Comparison of ENCODE assay signal across 27 cellular contexts in the genomic region with DNA sequence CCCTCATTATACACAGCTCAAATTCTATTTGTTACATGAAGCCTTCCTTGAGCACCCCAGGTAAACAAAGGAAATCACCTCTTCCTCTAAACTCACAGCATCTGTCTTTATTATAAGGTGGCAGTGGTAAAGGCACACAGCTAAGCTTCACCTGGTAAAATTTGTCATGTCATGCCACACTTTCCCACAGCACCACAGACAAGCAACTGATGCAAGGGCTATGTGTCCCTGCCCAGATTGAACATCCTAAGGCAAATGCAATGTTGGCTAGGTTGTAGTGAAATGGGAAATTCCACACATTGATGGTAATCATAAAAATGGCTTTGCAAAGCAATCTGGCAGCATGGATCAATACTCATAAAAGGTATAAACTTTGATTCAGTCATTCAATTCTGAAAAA.
"Had no signal": no experiment of that assay in that cellular context is flagged by ENCODE, and none has a peak within 500 bp of the region (broad histone marks: within the 10 kb centered on the region; RNA-seq: fewer than 3 reads in every experiment).

No MANE protein-coding gene starts in this region.

- H3K27me3 Mint-ChIP-seq: memory B cell; naive B cell; natural killer cell treated with Interleukin-12 subunit alpha and Interleukin-12 subunit beta and Interleukin-15 and Interleukin-18, amount 100 ng/mL, for 72 hours; progenitor cell of endocrine pancreas had no signal

- H3K4me3 ChIP-seq: dorsolateral prefrontal cortex, gastrocnemius medialis, lung, mucosa of descending colon, sigmoid colon, testis, tibial artery, upper lobe of left lung had no signal

- H3K9me3 ChIP-seq: gastrocnemius medialis, mucosa of descending colon, sigmoid colon, testis, tibial artery, upper lobe of left lung had no signal

- H3K27me3 ChIP-seq: dorsolateral prefrontal cortex, gastrocnemius medialis, sigmoid colon, testis, tibial artery, upper lobe of left lung had no signal

- H3K36me3 Mint-ChIP-seq: mesothelial cell of epicardium; natural killer cell treated with Interleukin-12 subunit alpha and Interleukin-12 subunit beta and Interleukin-15 and Interleukin-18, amount 100 ng/mL, for 72 hours had no signal

- H3K27ac ChIP-seq: dorsolateral prefrontal cortex, epithelial cell of prostate, gastrocnemius medialis, parathyroid adenoma, sigmoid colon, testis, tibial artery, upper lobe of left lung had no signal

- H3K36me3 ChIP-seq: gastrocnemius medialis, sigmoid colon, tibial artery, upper lobe of left lung had no signal

- H3K4me3 Mint-ChIP-seq: memory B cell; mesothelial cell of epicardium; naive B cell; natural killer cell treated with Interleukin-12 subunit alpha and Interleukin-12 subunit beta and Interleukin-15 and Interleukin-18, amount 100 ng/mL, for 72 hours; neural crest cell; stimulated activated effector memory CD8-positive, alpha-beta T cell treated with anti-CD3 and anti-CD28 coated beads, Interleukin-12 subunit alpha, Interleukin-12 subunit beta, amount 100 ng/mL, for 72 hours had no signal

- H3K27ac Mint-ChIP-seq: memory B cell; mesothelial cell of epicardium; natural killer cell treated with Interleukin-12 subunit alpha and Interleukin-12 subunit beta and Interleukin-15 and Interleukin-18, amount 100 ng/mL, for 72 hours; progenitor cell of endocrine pancreas; stimulated activated effector memory CD8-positive, alpha-beta T cell treated with anti-CD3 and anti-CD28 coated beads, Interleukin-12 subunit alpha, Interleukin-12 subunit beta, amount 100 ng/mL, for 72 hours had no signal

- ATAC-seq: esophagus mucosa; gastrocnemius medialis; stimulated activated effector memory CD8-positive, alpha-beta T cell treated with anti-CD3 and anti-CD28 coated beads, Interleukin-12 subunit alpha, Interleukin-12 subunit beta, amount 100 ng/mL, for 72 hours had no signal

- H3K9ac ChIP-seq: parathyroid adenoma had no signal

- FAIRE-seq: keratinocyte, urothelium cell line had no signal

- H3K4me1 ChIP-seq: gastrocnemius medialis, parathyroid adenoma, sigmoid colon, testis had no signal

- H3K9me3 Mint-ChIP-seq: memory B cell; mesothelial cell of epicardium; naive B cell; natural killer cell treated with Interleukin-12 subunit alpha and Interleukin-12 subunit beta and Interleukin-15 and Interleukin-18, amount 100 ng/mL, for 72 hours; neural crest cell; stimulated activated effector memory CD8-positive, alpha-beta T cell treated with anti-CD3 and anti-CD28 coated beads, Interleukin-12 subunit alpha, Interleukin-12 subunit beta, amount 100 ng/mL, for 72 hours had no signal

- H3K4me1 Mint-ChIP-seq: mesothelial cell of epicardium, neural crest cell had no signal

- DNase-seq: dorsolateral prefrontal cortex; effector CD4-positive, alpha-beta T cell; foreskin fibroblast; gastrocnemius medialis; head of caudate nucleus; naive B cell; sigmoid colon; stimulated activated CD4-positive, alpha-beta T cell treated with anti-CD3 and anti-CD28 coated beads, Interleukin-2, amount 100 ng/mL, for 24 hours; stimulated activated CD4-positive, alpha-beta T cell treated with anti-CD3 and anti-CD28 coated beads, Interleukin-4, amount 100 ng/mL, for 24 hours; stimulated activated naive CD4-positive, alpha-beta T cell treated with Interleukin-2 at 50 U/mL for 16 hours; substantia nigra; testis; tibial artery had no signal
